8 cellular contexts compared by ENCODE assay signal in the genomic region with DNA sequence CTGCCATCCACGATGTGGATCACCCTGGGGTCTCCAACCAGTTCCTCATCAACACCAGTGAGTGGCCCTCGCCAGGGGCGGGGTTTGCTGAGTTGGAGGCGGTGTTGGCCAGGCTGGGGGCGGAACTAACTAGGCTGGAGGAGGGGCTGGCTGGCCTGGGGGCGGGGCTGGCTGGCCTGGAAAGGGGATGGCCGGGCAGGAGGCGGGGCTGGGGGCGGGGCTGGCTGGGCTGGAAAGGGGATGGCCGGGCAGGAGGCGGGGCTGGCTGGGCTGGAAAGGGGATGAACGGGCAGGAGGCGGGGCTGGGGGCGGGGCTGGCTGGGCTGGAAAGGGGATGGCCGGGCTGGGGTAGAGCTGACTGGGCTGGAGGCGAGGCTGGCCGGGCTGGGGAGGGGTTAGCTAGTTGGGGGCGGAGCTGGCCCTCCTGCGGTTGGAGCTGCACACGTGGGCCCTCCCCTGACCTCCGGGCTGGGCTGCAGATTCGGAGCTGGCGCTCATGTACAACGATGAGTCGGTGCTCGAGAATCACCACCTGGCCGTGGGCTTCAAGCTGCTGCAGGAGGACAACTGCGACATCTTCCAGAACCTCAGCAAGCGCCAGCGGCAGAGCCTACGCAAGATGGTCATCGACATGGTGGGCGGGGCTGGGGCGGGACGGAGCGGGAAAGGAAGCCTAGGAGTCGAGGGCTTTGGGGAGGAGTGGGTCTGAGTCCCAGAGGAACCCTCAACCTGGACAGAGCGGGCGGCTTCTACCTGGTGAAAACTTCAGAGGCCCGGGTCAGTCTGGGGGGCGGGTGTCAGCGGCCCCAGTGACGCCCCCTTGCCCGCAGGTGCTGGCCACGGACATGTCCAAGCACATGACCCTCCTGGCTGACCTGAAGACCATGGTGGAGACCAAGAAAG. TPM values are rescaled to one million over a fixed set of nuclear protein-coding genes. Genes with fewer than 3 reads are reported as not detected.
DNase-seq lines count a peak whose midpoint lies in the region; ATAC-seq, FAIRE-seq and TF ChIP-seq lines count a peak whose summit lies in the region.

No MANE protein-coding gene starts in this region.

- 91% methylated on average over 38 of the region's 45 CpGs for WGBS in HepG2 (ENCODE audit: low lambda C conversion rate)

- no peak overlapping the region for H3K9ac ChIP-seq in HepG2 (ENCODE audit: insufficient read depth, low read depth, low read length)

- in situ Hi-C loops in HepG2 (cut with HindIII; ENCODE audit: extremely low pct_ligation_motif_present, low pct_unique_long_range_greater_than_20kb), result no loop called here

- no peak for FAIRE-seq in HepG2 (lab: Jason Lieb, UNC)

- BruUV-seq in HepG2 (replicated peaks; lab: Mats Ljungman, UMichigan), result no TSS peak

- no peaks in the 10 kb centered on the region for H3K79me2 ChIP-seq in HepG2 (ENCODE audit: insufficient read depth, low read length)

- no peaks in the 10 kb centered on the region for H3K27me3 ChIP-seq in HepG2 (ENCODE audit: control insufficient read depth in 1 of 2, insufficient read depth in 2 of 2, low read length in 2 of 2)

- no peak overlapping the region for H3K4me3 ChIP-seq in HepG2 (replicated peaks in 1 of 3; ENCODE audit: insufficient read depth in 1 of 3, low read depth in 2 of 3, low read length in 3 of 3)

- TF ChIP-seq CTCF in GM10266 (IDR thresholded peaks at IDR 0.05; ENCODE audit: control insufficient read depth, insufficient read depth, low read depth, missing control alignments) (no peak), HepG2 (CRISPR knock-in tag; IDR thresholded peaks at IDR 0.05) (no peak)

- H3K27ac ChIP-seq in HepG2 (ENCODE audit: extremely low read length, insufficient read depth, low read length), result no peak overlapping the region

- TF ChIP-seq RAD21 in HepG2 (CRISPR knock-in tag; IDR thresholded peaks at IDR 0.05), result no peak

- POLR2A ChIA-PET in HepG2 (lab: Yijun Ruan, JAX), result no interaction called here

- no peak overlapping the region for H2AFZ ChIP-seq in HepG2 (ENCODE audit: low read length)

- intact Hi-C loops in HepG2 (cut with micrococcal nuclease; ENCODE audit: unreplicated experiment), result no loop called here

- no peaks in the 10 kb centered on the region for H3K4me1 ChIP-seq in HepG2 (ENCODE audit: insufficient read depth, low read length)

- H3K9me3 ChIP-seq in HepG2 (ENCODE audit: low read length), result no peaks in the 10 kb centered on the region

- DNase-seq in GM10266 (ENCODE audit: extremely low spot score) (peak; percentile 97), NCI-H2227 (lab: John Stamatoyannopoulos, UW; ENCODE audit: unreplicated experiment) (peak; percentile 94), dermis blood vessel endothelial cell (peak; percentile 95), HepG2 (ENCODE audit: low spot score) (peak; percentile 12), LoVo (ENCODE audit: low spot score) (no peak)
- DNase-seq in activated CD4-positive, alpha-beta T cell treated with anti-CD3 and anti-CD28 coated beads, Interleukin-2, amount 50 U/mL, for 48 hours, result peak; percentile 89 to 93
- DNase-seq in stimulated activated CD4-positive, alpha-beta T cell treated with anti-CD3 and anti-CD28 coated beads, Interleukin-2, amount 100 ng/mL, for 4 hours (ENCODE audit: low read depth), result peak; percentile 72

- no peak overlapping the region for H3K4me2 ChIP-seq in HepG2 (ENCODE audit: low read depth, low read length)

- H3K36me3 ChIP-seq in HepG2 (replicated peaks in 1 of 2; ENCODE audit: control insufficient read depth in 1 of 2, insufficient read depth in 2 of 2, low read length in 2 of 2), result 0 out of 5 replicates have a peak, but pooled peaks cover 0 to 6% of the 10 kb centered on the region in 2 experiments

- no peaks in the 10 kb centered on the region for H4K20me1 ChIP-seq in HepG2 (ENCODE audit: insufficient read depth, low read length)

- peak; percentile 96 for ATAC-seq in HG02678 (IDR thresholded peaks at IDR 0.05; ENCODE audit: unreplicated experiment)
- ATAC-seq in HepG2, result peak; percentile 78

- CTCF ChIA-PET in HepG2 (lab: Yijun Ruan, JAX; ENCODE audit: low intra/inter-chr PET ratio, low total read pairs), result no interaction called here

- TF ChIP-seq EP300 in HepG2 (IDR thresholded peaks at IDR 0.05; ENCODE audit: low read depth in 2 of 2, low read length in 2 of 2), result no peak
- TF ChIP-seq EP300 in HepG2 (CRISPR knock-in tag; IDR thresholded peaks at IDR 0.05; ENCODE audit: borderline replicate concordance), result no peak

- TF ChIP-seq POLR2A in HepG2 (IDR thresholded peaks at IDR 0.05; ENCODE audit: insufficient read depth in 1 of 2, low read depth in 2 of 2, low read length in 2 of 2), result no peak

RNA-seq across cellular contexts. Expression of a gene that starts 41.0 kb away (rescaled TPM):
- total RNA-seq in dermis blood vessel endothelial cell, result 2.2 and 5.3 TPM in 2 replicates
- 1.1 TPM in 2 replicates for total RNA-seq in HepG2 (2016; rRNA removed; fragmentation: Illumina TruSeq; extraction: Trizol)
- total RNA-seq in HepG2 (2016; cell fraction: cytosol; rRNA removed; fragmentation: Illumina TruSeq; extraction: Trizol; ENCODE audit: low read depth), result 1.5 and 1.6 TPM in 2 replicates
- 0.89 and 1.2 TPM in 2 replicates for total RNA-seq in HepG2 (2016; cell fraction: insoluble cytoplasmic fraction; rRNA removed; fragmentation: Illumina TruSeq; extraction: Trizol)
- 3.6 and 3.7 TPM in 2 replicates for total RNA-seq in HepG2 (2016; cell fraction: membrane; rRNA removed; fragmentation: Illumina TruSeq; extraction: Trizol)
- total RNA-seq in HepG2 (2016; cell fraction: nucleus; rRNA removed; fragmentation: Illumina TruSeq; extraction: Trizol), result 1.3 and 1.5 TPM in 2 replicates
- polyA plus RNA-seq in HepG2 (2011; rRNA removed), result 4.1 TPM in 2 replicates
- 3.5 and 3.8 TPM in 2 replicates for polyA plus RNA-seq in HepG2 (2011; cell fraction: cytosol; rRNA removed)
- polyA plus RNA-seq in HepG2 (2011; cell fraction: nucleus; rRNA removed), result 9.1 and 10.2 TPM in 2 replicates
- polyA plus RNA-seq in HepG2 (2012), result 5.1 and 5.7 TPM in 2 replicates
- 3.3 and 3.8 TPM in 2 replicates for polyA plus RNA-seq in HepG2 (2016; cell fraction: cytosol; fragmentation: Illumina TruSeq; extraction: Trizol; ENCODE audit: low read depth)
- polyA plus RNA-seq in HepG2 (2016; cell fraction: insoluble cytoplasmic fraction; fragmentation: Illumina TruSeq; extraction: Trizol; ENCODE audit: low read depth), result 2.8 and 3.6 TPM in 2 replicates
- polyA plus RNA-seq in HepG2 (2016; cell fraction: membrane; fragmentation: Illumina TruSeq; extraction: Trizol; ENCODE audit: low read depth), result 6.6 and 7.6 TPM in 2 replicates
- 5.9 and 7.4 TPM in 2 replicates for polyA plus RNA-seq in HepG2 (2016; cell fraction: nucleus; fragmentation: Illumina TruSeq; extraction: Trizol; ENCODE audit: insufficient read depth, low read depth)
- 1.0 and 6.6 TPM in 2 replicates for polyA minus RNA-seq in HepG2 (2011; rRNA and poly(A)+ RNA removed; ENCODE audit: low replicate concordance)
- polyA minus RNA-seq in HepG2 (2011; cell fraction: cytosol; rRNA and poly(A)+ RNA removed), result 3.9 and 5.0 TPM in 2 replicates
- polyA minus RNA-seq in HepG2 (2011; cell fraction: nucleus; rRNA and poly(A)+ RNA removed), result 2.6 and 2.9 TPM in 2 replicates

RNA-seq across cellular contexts. Expression of a gene that starts 41.9 kb away (rescaled TPM):
- total RNA-seq in dermis blood vessel endothelial cell (125 and 147 TPM in 2 replicates), HepG2 (2016; rRNA removed; fragmentation: Illumina TruSeq; extraction: Trizol) (72.9 and 75.5 TPM in 2 replicates)
- 37.8 and 38.2 TPM in 2 replicates for total RNA-seq in HepG2 (2016; cell fraction: cytosol; rRNA removed; fragmentation: Illumina TruSeq; extraction: Trizol; ENCODE audit: low read depth)
- total RNA-seq in HepG2 (2016; cell fraction: insoluble cytoplasmic fraction; rRNA removed; fragmentation: Illumina TruSeq; extraction: Trizol), result 60.9 and 73.7 TPM in 2 replicates
- total RNA-seq in HepG2 (2016; cell fraction: membrane; rRNA removed; fragmentation: Illumina TruSeq; extraction: Trizol), result 75.5 and 78.9 TPM in 2 replicates
- 35.4 and 45.7 TPM in 2 replicates for total RNA-seq in HepG2 (2016; cell fraction: nucleus; rRNA removed; fragmentation: Illumina TruSeq; extraction: Trizol)
- 56.7 and 72.4 TPM in 2 replicates for polyA plus RNA-seq in HepG2 (2011; rRNA removed)
- polyA plus RNA-seq in HepG2 (2011; cell fraction: cytosol; rRNA removed), result 40.4 and 55.8 TPM in 2 replicates
- 51.5 and 70.2 TPM in 2 replicates for polyA plus RNA-seq in HepG2 (2011; cell fraction: nucleus; rRNA removed)
- polyA plus RNA-seq in HepG2 (2012), result 46.5 and 50.3 TPM in 2 replicates
- polyA plus RNA-seq in HepG2 (2016; cell fraction: cytosol; fragmentation: Illumina TruSeq; extraction: Trizol; ENCODE audit: low read depth), result 24.3 and 29.7 TPM in 2 replicates
- polyA plus RNA-seq in HepG2 (2016; cell fraction: insoluble cytoplasmic fraction; fragmentation: Illumina TruSeq; extraction: Trizol; ENCODE audit: low read depth), result 71.7 and 84.0 TPM in 2 replicates
- polyA plus RNA-seq in HepG2 (2016; cell fraction: membrane; fragmentation: Illumina TruSeq; extraction: Trizol; ENCODE audit: low read depth), result 56.3 and 60.2 TPM in 2 replicates
- 62.2 and 71.4 TPM in 2 replicates for polyA plus RNA-seq in HepG2 (2016; cell fraction: nucleus; fragmentation: Illumina TruSeq; extraction: Trizol; ENCODE audit: insufficient read depth, low read depth)
- polyA minus RNA-seq in HepG2 (2011; rRNA and poly(A)+ RNA removed; ENCODE audit: low replicate concordance), result 113 and 248 TPM in 2 replicates
- polyA minus RNA-seq in HepG2 (2011; cell fraction: cytosol; rRNA and poly(A)+ RNA removed), result 40.0 and 43.1 TPM in 2 replicates
- 24.3 and 29.7 TPM in 2 replicates for polyA minus RNA-seq in HepG2 (2011; cell fraction: nucleus; rRNA and poly(A)+ RNA removed)

RNA-seq across cellular contexts. Expression of a gene that starts 55.9 kb away (rescaled TPM):
- total RNA-seq in dermis blood vessel endothelial cell (under 0.01 TPM in 1 of 2 replicates, not detected in the other), HepG2 (2016; rRNA removed; fragmentation: Illumina TruSeq; extraction: Trizol) (not detected in 2 replicates)
- total RNA-seq in HepG2 (2016; cell fraction: cytosol; rRNA removed; fragmentation: Illumina TruSeq; extraction: Trizol; ENCODE audit: low read depth), result not detected in 2 replicates
- total RNA-seq in HepG2 (2016; cell fraction: insoluble cytoplasmic fraction; rRNA removed; fragmentation: Illumina TruSeq; extraction: Trizol), result 0.09 TPM in 1 of 2 replicates, not detected in the other
- not detected in 2 replicates for total RNA-seq in HepG2 (2016; cell fraction: membrane; rRNA removed; fragmentation: Illumina TruSeq; extraction: Trizol)
- not detected in 2 replicates for total RNA-seq in HepG2 (2016; cell fraction: nucleus; rRNA removed; fragmentation: Illumina TruSeq; extraction: Trizol)
- 0.04 TPM in 1 of 2 replicates, not detected in the other for polyA plus RNA-seq in HepG2 (2011; rRNA removed)
- polyA plus RNA-seq in HepG2 (2011; cell fraction: cytosol; rRNA removed), result 0.04 TPM in 1 of 2 replicates, not detected in the other
- not detected in 2 replicates for polyA plus RNA-seq in HepG2 (2011; cell fraction: nucleus; rRNA removed)
- not detected in 2 replicates for polyA plus RNA-seq in HepG2 (2012)
- polyA plus RNA-seq in HepG2 (2016; cell fraction: cytosol; fragmentation: Illumina TruSeq; extraction: Trizol; ENCODE audit: low read depth), result not detected in 2 replicates
- not detected in 2 replicates for polyA plus RNA-seq in HepG2 (2016; cell fraction: insoluble cytoplasmic fraction; fragmentation: Illumina TruSeq; extraction: Trizol; ENCODE audit: low read depth)
- polyA plus RNA-seq in HepG2 (2016; cell fraction: membrane; fragmentation: Illumina TruSeq; extraction: Trizol; ENCODE audit: low read depth), result not detected in 2 replicates
- not detected in 2 replicates for polyA plus RNA-seq in HepG2 (2016; cell fraction: nucleus; fragmentation: Illumina TruSeq; extraction: Trizol; ENCODE audit: insufficient read depth, low read depth)
- polyA minus RNA-seq in HepG2 (2011; rRNA and poly(A)+ RNA removed; ENCODE audit: low replicate concordance), result 0.72 TPM in 1 of 2 replicates, not detected in the other
- not detected in 2 replicates for polyA minus RNA-seq in HepG2 (2011; cell fraction: cytosol; rRNA and poly(A)+ RNA removed)
- not detected in 2 replicates for polyA minus RNA-seq in HepG2 (2011; cell fraction: nucleus; rRNA and poly(A)+ RNA removed)

RNA-seq across cellular contexts. Expression of a gene that starts 58.0 kb away (rescaled TPM):
- 367 and 370 TPM in 2 replicates for total RNA-seq in dermis blood vessel endothelial cell
- 134 and 158 TPM in 2 replicates for total RNA-seq in HepG2 (2016; rRNA removed; fragmentation: Illumina TruSeq; extraction: Trizol)
- total RNA-seq in HepG2 (2016; cell fraction: cytosol; rRNA removed; fragmentation: Illumina TruSeq; extraction: Trizol; ENCODE audit: low read depth), result 36.6 and 36.7 TPM in 2 replicates
- total RNA-seq in HepG2 (2016; cell fraction: insoluble cytoplasmic fraction; rRNA removed; fragmentation: Illumina TruSeq; extraction: Trizol), result 125 and 171 TPM in 2 replicates
- 51.9 and 53.0 TPM in 2 replicates for total RNA-seq in HepG2 (2016; cell fraction: membrane; rRNA removed; fragmentation: Illumina TruSeq; extraction: Trizol)
- total RNA-seq in HepG2 (2016; cell fraction: nucleus; rRNA removed; fragmentation: Illumina TruSeq; extraction: Trizol), result 80.1 and 80.2 TPM in 2 replicates
- 177 and 191 TPM in 2 replicates for polyA plus RNA-seq in HepG2 (2011; rRNA removed)
- 157 and 211 TPM in 2 replicates for polyA plus RNA-seq in HepG2 (2011; cell fraction: cytosol; rRNA removed)
- polyA plus RNA-seq in HepG2 (2011; cell fraction: nucleus; rRNA removed), result 522 and 527 TPM in 2 replicates
- 89.1 and 94.9 TPM in 2 replicates for polyA plus RNA-seq in HepG2 (2012)
- polyA plus RNA-seq in HepG2 (2016; cell fraction: cytosol; fragmentation: Illumina TruSeq; extraction: Trizol; ENCODE audit: low read depth), result 39.2 and 43.2 TPM in 2 replicates
- 161 and 171 TPM in 2 replicates for polyA plus RNA-seq in HepG2 (2016; cell fraction: insoluble cytoplasmic fraction; fragmentation: Illumina TruSeq; extraction: Trizol; ENCODE audit: low read depth)
- 52.6 and 54.0 TPM in 2 replicates for polyA plus RNA-seq in HepG2 (2016; cell fraction: membrane; fragmentation: Illumina TruSeq; extraction: Trizol; ENCODE audit: low read depth)
- polyA plus RNA-seq in HepG2 (2016; cell fraction: nucleus; fragmentation: Illumina TruSeq; extraction: Trizol; ENCODE audit: insufficient read depth, low read depth), result 240 and 249 TPM in 2 replicates
- 90.9 and 144 TPM in 2 replicates for polyA minus RNA-seq in HepG2 (2011; rRNA and poly(A)+ RNA removed; ENCODE audit: low replicate concordance)
- polyA minus RNA-seq in HepG2 (2011; cell fraction: cytosol; rRNA and poly(A)+ RNA removed), result 42.3 and 52.9 TPM in 2 replicates
- 38.0 and 40.4 TPM in 2 replicates for polyA minus RNA-seq in HepG2 (2011; cell fraction: nucleus; rRNA and poly(A)+ RNA removed)
